18 cellular contexts compared by ENCODE assay signal in the genomic region with DNA sequence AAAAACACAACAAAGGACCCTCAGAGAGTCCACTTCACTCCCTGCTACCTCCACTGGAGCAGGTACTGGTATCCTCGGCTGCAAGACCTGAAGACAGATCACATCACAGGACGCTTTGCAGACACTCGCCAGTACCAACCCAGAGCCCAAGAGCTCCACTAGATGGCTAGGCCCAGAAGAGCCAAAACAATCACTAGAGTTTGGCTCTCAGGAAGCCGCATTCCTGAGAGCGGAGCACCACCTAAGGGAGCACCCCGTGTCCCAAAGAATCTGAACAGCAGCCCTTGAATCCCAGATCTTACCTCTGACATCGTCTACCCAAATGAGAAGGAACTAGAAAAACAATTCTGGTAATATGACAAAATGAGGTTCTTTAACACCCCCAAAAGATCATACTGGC.
"Had no signal": no experiment of that assay in that cellular context is flagged by ENCODE, and none has a peak within 500 bp of the region (broad histone marks: within the 10 kb centered on the region; RNA-seq: fewer than 3 reads in every experiment).

No MANE protein-coding gene starts in this region.

- ATAC-seq: activated CD8-positive, alpha-beta T cell treated with anti-CD3 and anti-CD28 coated beads, Interleukin-2, amount 10 ng/mL, durations not matched to agents 7 days and 5 days; activated naive CD4-positive, alpha-beta T cell treated with anti-CD3 and anti-CD28 coated beads, Interleukin-2, amount 50 U/mL, for 72 hours; pancreas; stimulated activated naive CD8-positive, alpha-beta T cell treated with anti-CD3 and anti-CD28 coated beads, Interleukin-15, amount 100 ng/mL, for 72 hours; T-helper 17 cell had no signal

- H3K4me3 ChIP-seq: colonic mucosa, esophagus squamous epithelium, pancreas, sigmoid colon, spleen, testis, vagina had no signal

- H3K27ac ChIP-seq: colonic mucosa, esophagus squamous epithelium, pancreas, spleen, testis, vagina had no signal

- H3K4me1 ChIP-seq: colonic mucosa had no signal

- H3K27me3 ChIP-seq: colonic mucosa, esophagus squamous epithelium, pancreas, sigmoid colon, spleen, testis, vagina had no signal

- DNase-seq: activated B cell treated with CpG ODN at 0.5 μM for 24 hours; activated CD4-positive, alpha-beta T cell treated with anti-CD3 and anti-CD28 coated beads for 48 hours; activated CD8-positive, alpha-beta memory T cell treated with anti-CD3 and anti-CD28 coated beads, Interleukin-2, amount 50 U/mL, for 4 hours; activated CD8-positive, alpha-beta T cell treated with anti-CD3 and anti-CD28 coated beads, Interleukin-2, amount 10 ng/mL, durations not matched to agents 7 days and 5 days; activated effector memory CD4-positive, alpha-beta T cell treated with anti-CD3 and anti-CD28 coated beads, Interleukin-2, amount 50 U/mL, for 16 hours; activated T-cell treated with anti-CD3 and anti-CD28 coated beads, Interleukin-2, amount 50 U/mL, for 48 hours; caudate nucleus; colonic mucosa; esophagus squamous epithelium; midbrain; pancreas; sigmoid colon; spleen; stimulated activated naive CD8-positive, alpha-beta T cell treated with anti-CD3 and anti-CD28 coated beads, Interleukin-15, amount 100 ng/mL, for 72 hours; T-helper 17 cell; testis had no signal

- H3K36me3 ChIP-seq: colonic mucosa, esophagus squamous epithelium, pancreas, sigmoid colon, spleen, vagina had no signal

- H3K9me3 ChIP-seq: colonic mucosa, esophagus squamous epithelium, pancreas, sigmoid colon, spleen, testis, vagina had no signal
